In genomic region chr15:80953001-80953952, GRCh38 we compare ENCODE assay signal across 23 cellular contexts. TPM values are rescaled to one million over a fixed set of nuclear protein-coding genes. Genes with fewer than 3 reads are reported as not detected.
DNase-seq lines count a peak whose midpoint lies in the region; ATAC-seq, FAIRE-seq and TF ChIP-seq lines count a peak whose summit lies in the region.
"Had no signal": no experiment of that assay in that cellular context is flagged by ENCODE, and none has a peak within 500 bp of the region (broad histone marks: within the 10 kb centered on the region; RNA-seq: fewer than 3 reads in every experiment).

No MANE protein-coding gene starts in this region.

- POLR2A ChIA-PET in HepG2 (lab: Yijun Ruan, JAX): interaction anchor here (1.2 to 2.0 kb wide), 3 partner anchors 14 to 114 kb away, joined by 3 to 7 read pairs (median 3); no protein-coding TSS in a partner anchor

- intact Hi-C loops in HepG2 (cut with micrococcal nuclease; ENCODE audit: unreplicated experiment) (no loop called here), right lobe of liver (cut with DNase I) (no loop called here)

- no peak for FAIRE-seq in HepG2 (lab: Jason Lieb, UNC)
- FAIRE-seq: D721Med, HTR-8/SVneo had no signal

- no peak overlapping the region for H3K9ac ChIP-seq in HepG2 (ENCODE audit: insufficient read depth, low read depth, low read length)
- H3K9ac ChIP-seq: SK-N-SH had no signal

- H4K20me1 ChIP-seq in HepG2 (ENCODE audit: insufficient read depth, low read length): no peaks in the 10 kb centered on the region

- TF ChIP-seq EP300 in HepG2 (IDR thresholded peaks at IDR 0.05; ENCODE audit: low read depth in 2 of 2, low read length in 2 of 2) (no peak), HepG2 (CRISPR knock-in tag; IDR thresholded peaks at IDR 0.05; ENCODE audit: borderline replicate concordance) (no peak)

- ATAC-seq in HepG2: no peak
- ATAC-seq in right lobe of liver: no peak
- no peak for ATAC-seq in RWPE2 (ENCODE audit: low read depth)
- ATAC-seq: heart right ventricle; left lung; naive thymus-derived CD4-positive, alpha-beta T cell; stimulated activated naive B cell treated with anti-CD40 and anti-IgM and Interleukin-4, amounts not matched to agents 10 μg/mL and 1 μg/mL and 100 μg/mL, for 72 hours had no signal

- H3K27ac ChIP-seq in HepG2 (ENCODE audit: extremely low read length, insufficient read depth, low read length): peak overlapping the region; percentile 68
- H3K27ac ChIP-seq in right lobe of liver: no peak overlapping the region
- peak overlapping the region; percentile 38 for H3K27ac ChIP-seq in RWPE2 (ENCODE audit: poor library complexity, severe bottlenecking)
- H3K27ac ChIP-seq: C4-2B, heart right ventricle, left lung, suprapubic skin had no signal

- TF ChIP-seq POLR2A in HepG2 (IDR thresholded peaks at IDR 0.05; ENCODE audit: insufficient read depth in 1 of 2, low read depth in 2 of 2, low read length in 2 of 2) (no peak), right lobe of liver (IDR thresholded peaks at IDR 0.05) (no peak)

- H3K4me1 ChIP-seq in HepG2 (ENCODE audit: insufficient read depth, low read length) (peaks cover 27% of the 10 kb centered on the region), right lobe of liver (no peaks in the 10 kb centered on the region), RWPE2 (ENCODE audit: insufficient read depth, poor library complexity, severe bottlenecking) (peaks cover 44% of the 10 kb centered on the region)

- CTCF ChIA-PET in HepG2 (lab: Yijun Ruan, JAX; ENCODE audit: low intra/inter-chr PET ratio, low total read pairs): no interaction called here

- H3K9me3 ChIP-seq in HepG2 (ENCODE audit: low read length) (no peaks in the 10 kb centered on the region), right lobe of liver (no peaks in the 10 kb centered on the region), RWPE2 (ENCODE audit: severe bottlenecking) (no peaks in the 10 kb centered on the region)
- H3K9me3 ChIP-seq: heart right ventricle, left lung, SK-N-SH, suprapubic skin had no signal

- no peaks in the 10 kb centered on the region for H3K79me2 ChIP-seq in HepG2 (ENCODE audit: insufficient read depth, low read length)

- TF ChIP-seq RAD21 in HepG2 (CRISPR knock-in tag; IDR thresholded peaks at IDR 0.05): no peak

- H3K4me2 ChIP-seq in HepG2 (ENCODE audit: low read depth, low read length): 0 out of 2 replicates have a peak overlapping the region, but pooled peaks have one; percentile 50
- H3K4me2 ChIP-seq: SK-N-SH had no signal

- H3K27me3 ChIP-seq in HepG2 (ENCODE audit: control insufficient read depth in 1 of 2, insufficient read depth in 2 of 2, low read length in 2 of 2) (no peaks in the 10 kb centered on the region; a peak in 1 of 5 replicates), right lobe of liver (no peaks in the 10 kb centered on the region), RWPE2 (ENCODE audit: insufficient read depth, poor library complexity, severe bottlenecking) (no peaks in the 10 kb centered on the region)
- H3K27me3 ChIP-seq: heart right ventricle, left lung, suprapubic skin had no signal

- in situ Hi-C loops in HepG2 (cut with HindIII; ENCODE audit: extremely low pct_ligation_motif_present, low pct_unique_long_range_greater_than_20kb) (loop anchor here (25.0 kb wide), 1 partner anchor 491 kb away; no protein-coding TSS in a partner anchor), GM13977 (cut with MboI; ENCODE audit: low pct_unique_long_range_greater_than_20kb, low sequenced_read_pairs, unreplicated experiment) (no loop called here)

- DNase-seq in HepG2 (ENCODE audit: low spot score) (no peak), right lobe of liver (no peak), RWPE2 (ENCODE audit: low spot score) (peak; percentile 51), left kidney (ENCODE audit: low read depth, low spot score) (peak; percentile 22), GM13977 (ENCODE audit: low spot score) (no peak), GM19238 (ENCODE audit: insufficient read length, low spot score) (no peak), NCI-H510A (lab: John Stamatoyannopoulos, UW) (no peak)
- DNase-seq: activated CD4-positive, alpha-beta T cell treated with anti-CD3 and anti-CD28 coated beads for 4 hours; cerebellar nuclear complex; EL; heart right ventricle; left lung; naive thymus-derived CD4-positive, alpha-beta T cell; NCI-H1048; NCI-H187; retina; SK-N-SH; stimulated activated CD4-positive, alpha-beta T cell treated with anti-CD3 and anti-CD28 coated beads, Interleukin-4, amount 100 ng/mL, for 1 hour; stimulated activated naive B cell treated with anti-CD40 and anti-IgM and Interleukin-4, amounts not matched to agents 10 μg/mL and 1 μg/mL and 100 μg/mL, for 72 hours had no signal

- H3K4me3 ChIP-seq in HepG2 (replicated peaks in 1 of 3; ENCODE audit: insufficient read depth in 1 of 3, low read depth in 2 of 3, low read length in 3 of 3) (peak overlapping the region in 1 of 3 experiments; percentile 24; a peak in 1 of 6 replicates), right lobe of liver (no peak overlapping the region), RWPE2 (ENCODE audit: severe bottlenecking) (no peak overlapping the region)
- H3K4me3 ChIP-seq: heart right ventricle, left lung, suprapubic skin had no signal

- WGBS in HepG2 (ENCODE audit: low lambda C conversion rate): 90% methylated on average over 12 of the region's 12 CpGs
- 100% methylated on average over 5 of the region's 12 CpGs for WGBS in right lobe of liver (ENCODE audit: insufficient coverage, low coverage, low lambda C conversion rate, missing lambda C conversion rate)

- no TSS peak for BruUV-seq in HepG2 (replicated peaks; lab: Mats Ljungman, UMichigan)

- H3K36me3 ChIP-seq in HepG2 (replicated peaks in 1 of 2; ENCODE audit: control insufficient read depth in 1 of 2, insufficient read depth in 2 of 2, low read length in 2 of 2) (peaks cover 7 to 13% of the 10 kb centered on the region in 2 experiments; a peak in 3 of 5 replicates), right lobe of liver (peaks cover 0 to 25% (median 6%) of the 10 kb centered on the region in 4 donors), RWPE2 (ENCODE audit: low read depth) (peaks cover 16% of the 10 kb centered on the region)

- TF ChIP-seq CTCF in HepG2 (CRISPR knock-in tag; IDR thresholded peaks at IDR 0.05) (no peak), right lobe of liver (IDR thresholded peaks at IDR 0.05) (no peak), RWPE2 (IDR thresholded peaks at IDR 0.05; ENCODE audit: poor library complexity, severe bottlenecking) (no peak), GM13977 (IDR thresholded peaks at IDR 0.05; ENCODE audit: extremely low read depth, insufficient read depth, missing control alignments) (no peak)

- H2AFZ ChIP-seq in HepG2 (ENCODE audit: low read length): no peak overlapping the region

TF ChIP-seq in HepG2, 621 proteins besides CTCF, POLR2A, EP300 and RAD21 (continues in another document):
- no peak for TF ChIP-seq NR3C1 (CRISPR knock-in tag; IDR thresholded peaks at IDR 0.05)

RNA-seq across cellular contexts. Expression of gene MESD, which starts 36.3 kb away (rescaled TPM):
- total RNA-seq in HepG2 (2016; rRNA removed; fragmentation: Illumina TruSeq; extraction: Trizol) (24.9 and 46.2 TPM in 2 replicates), right lobe of liver (10 to 100 TPM; 10.8 to 16.7 (median 14.6) TPM)
- 6.0 and 7.2 TPM in 2 replicates for total RNA-seq in HepG2 (2016; cell fraction: cytosol; rRNA removed; fragmentation: Illumina TruSeq; extraction: Trizol; ENCODE audit: low read depth)
- 24.0 and 45.8 TPM in 2 replicates for total RNA-seq in HepG2 (2016; cell fraction: insoluble cytoplasmic fraction; rRNA removed; fragmentation: Illumina TruSeq; extraction: Trizol)
- total RNA-seq in HepG2 (2016; cell fraction: membrane; rRNA removed; fragmentation: Illumina TruSeq; extraction: Trizol): 11.5 and 12.8 TPM in 2 replicates
- 41.1 and 48.6 TPM in 2 replicates for total RNA-seq in HepG2 (2016; cell fraction: nucleus; rRNA removed; fragmentation: Illumina TruSeq; extraction: Trizol)
- polyA plus RNA-seq in HepG2 (2011; rRNA removed): 15.6 and 18.0 TPM in 2 replicates
- 13.8 and 19.5 TPM in 2 replicates for polyA plus RNA-seq in HepG2 (2011; cell fraction: cytosol; rRNA removed)
- polyA plus RNA-seq in HepG2 (2011; cell fraction: nucleus; rRNA removed): 8.5 and 10.8 TPM in 2 replicates
- polyA plus RNA-seq in HepG2 (2012): 29.6 and 30.4 TPM in 2 replicates
- 4.9 and 5.0 TPM in 2 replicates for polyA plus RNA-seq in HepG2 (2016; cell fraction: cytosol; fragmentation: Illumina TruSeq; extraction: Trizol; ENCODE audit: low read depth)
- polyA plus RNA-seq in HepG2 (2016; cell fraction: insoluble cytoplasmic fraction; fragmentation: Illumina TruSeq; extraction: Trizol; ENCODE audit: low read depth): 28.6 and 28.9 TPM in 2 replicates
- polyA plus RNA-seq in HepG2 (2016; cell fraction: membrane; fragmentation: Illumina TruSeq; extraction: Trizol; ENCODE audit: low read depth): 9.0 and 9.2 TPM in 2 replicates
- polyA plus RNA-seq in HepG2 (2016; cell fraction: nucleus; fragmentation: Illumina TruSeq; extraction: Trizol; ENCODE audit: insufficient read depth, low read depth): 72.4 and 79.7 TPM in 2 replicates
- polyA minus RNA-seq in HepG2 (2011; rRNA and poly(A)+ RNA removed; ENCODE audit: low replicate concordance): 9.9 and 11.1 TPM in 2 replicates
- 14.4 and 18.5 TPM in 2 replicates for polyA minus RNA-seq in HepG2 (2011; cell fraction: cytosol; rRNA and poly(A)+ RNA removed)
- 20.6 and 20.8 TPM in 2 replicates for polyA minus RNA-seq in HepG2 (2011; cell fraction: nucleus; rRNA and poly(A)+ RNA removed)

RNA-seq across cellular contexts. Expression of gene TLNRD1, which starts 47.4 kb away (rescaled TPM):
- 4.6 and 5.3 TPM in 2 replicates for total RNA-seq in HepG2 (2016; rRNA removed; fragmentation: Illumina TruSeq; extraction: Trizol)
- 0.81 and 0.88 TPM in 2 replicates for total RNA-seq in HepG2 (2016; cell fraction: cytosol; rRNA removed; fragmentation: Illumina TruSeq; extraction: Trizol; ENCODE audit: low read depth)
- total RNA-seq in HepG2 (2016; cell fraction: insoluble cytoplasmic fraction; rRNA removed; fragmentation: Illumina TruSeq; extraction: Trizol): 3.8 and 5.0 TPM in 2 replicates
- 2.9 and 3.4 TPM in 2 replicates for total RNA-seq in HepG2 (2016; cell fraction: membrane; rRNA removed; fragmentation: Illumina TruSeq; extraction: Trizol)
- 4.2 and 4.3 TPM in 2 replicates for total RNA-seq in HepG2 (2016; cell fraction: nucleus; rRNA removed; fragmentation: Illumina TruSeq; extraction: Trizol)
- polyA plus RNA-seq in HepG2 (2011; rRNA removed): 3.4 and 4.7 TPM in 2 replicates
- polyA plus RNA-seq in HepG2 (2011; cell fraction: cytosol; rRNA removed): 3.7 and 6.6 TPM in 2 replicates
- polyA plus RNA-seq in HepG2 (2011; cell fraction: nucleus; rRNA removed): 4.0 and 4.6 TPM in 2 replicates
- polyA plus RNA-seq in HepG2 (2012): 3.5 and 4.5 TPM in 2 replicates
- polyA plus RNA-seq in HepG2 (2016; cell fraction: cytosol; fragmentation: Illumina TruSeq; extraction: Trizol; ENCODE audit: low read depth): 0.63 and 0.80 TPM in 2 replicates
- polyA plus RNA-seq in HepG2 (2016; cell fraction: insoluble cytoplasmic fraction; fragmentation: Illumina TruSeq; extraction: Trizol; ENCODE audit: low read depth): 6.0 and 6.7 TPM in 2 replicates
- 3.0 and 3.5 TPM in 2 replicates for polyA plus RNA-seq in HepG2 (2016; cell fraction: membrane; fragmentation: Illumina TruSeq; extraction: Trizol; ENCODE audit: low read depth)
- 5.2 and 5.5 TPM in 2 replicates for polyA plus RNA-seq in HepG2 (2016; cell fraction: nucleus; fragmentation: Illumina TruSeq; extraction: Trizol; ENCODE audit: insufficient read depth, low read depth)
- polyA minus RNA-seq in HepG2 (2011; rRNA and poly(A)+ RNA removed; ENCODE audit: low replicate concordance): 8.0 and 12.3 TPM in 2 replicates
- 6.8 and 6.9 TPM in 2 replicates for polyA minus RNA-seq in HepG2 (2011; cell fraction: cytosol; rRNA and poly(A)+ RNA removed)
- polyA minus RNA-seq in HepG2 (2011; cell fraction: nucleus; rRNA and poly(A)+ RNA removed): 6.1 and 7.1 TPM in 2 replicates
- 1 to 10 TPM; 3.0 to 7.4 (median 5.5) TPM for total RNA-seq in right lobe of liver

Comparison
In these comparisons a context has a peak if more than half of its experiments do, and no peak if none do; other contexts are left out.
1. H3K27ac ChIP-seq: peak in HepG2 (single experiment) and RWPE2 (single experiment); none in right lobe of liver (0 of 3).
2. DNase-seq: peak in RWPE2 (single experiment) and left kidney (single experiment); none in HepG2 (single experiment), right lobe of liver (0 of 3), GM13977 (single experiment), GM19238 (single experiment) and NCI-H510A (single experiment).